ENCODE assay signal across 13 cellular contexts in the genomic region with DNA sequence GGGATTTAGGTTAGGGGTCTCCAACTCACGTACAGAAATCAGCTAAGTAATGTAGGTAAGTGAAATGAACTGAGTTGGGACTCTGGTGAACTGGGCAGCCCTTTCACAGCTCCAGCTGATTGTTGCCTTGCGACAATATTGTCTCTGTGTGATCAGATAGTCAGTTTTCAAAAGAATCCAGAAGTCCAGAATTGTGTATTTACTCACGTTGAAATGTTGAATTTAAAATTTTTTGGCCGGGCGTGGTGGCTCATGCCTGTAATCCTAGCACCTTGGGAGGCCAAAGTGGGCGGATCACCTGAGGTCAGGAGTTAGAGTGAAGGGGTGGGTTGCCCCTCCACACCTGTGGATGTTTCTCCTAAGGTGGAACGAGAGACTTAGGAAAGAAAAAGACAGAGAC. TPM values are rescaled to one million over a fixed set of nuclear protein-coding genes. Genes with fewer than 3 reads are reported as not detected.
DNase-seq lines count a peak whose midpoint lies in the region; ATAC-seq, FAIRE-seq and TF ChIP-seq lines count a peak whose summit lies in the region.
"Had no signal": no experiment of that assay in that cellular context is flagged by ENCODE, and none has a peak within 500 bp of the region (broad histone marks: within the 10 kb centered on the region; RNA-seq: fewer than 3 reads in every experiment).

No MANE protein-coding gene starts in this region.

- dilution Hi-C loops in endothelial cell of umbilical vein (cut with MboI; ENCODE audit: extremely low pct_ligation_motif_present, low sequenced_read_pairs), result no loop called here

- BruUV-seq in OCI-LY7 (replicated peaks; lab: Mats Ljungman, UMichigan), result no TSS peak
- no TSS peak for BruUV-seq in endothelial cell of umbilical vein (replicated peaks; lab: Mats Ljungman, UMichigan)

- H3K9me3 Mint-ChIP-seq in activated T-cell treated with anti-CD3 and anti-CD28 coated beads, Interleukin-2, amount 50 U/mL, for 24 hours, result no peaks in the 10 kb centered on the region
- H3K9me3 Mint-ChIP-seq: central memory CD8-positive, alpha-beta T cell had no signal

- H3K4me1 ChIP-seq in OCI-LY7 (ENCODE audit: insufficient read depth, low read length, poor library complexity, severe bottlenecking) (peaks cover 49% of the 10 kb centered on the region), endothelial cell of umbilical vein (ENCODE audit: control insufficient read depth, extremely low read depth, insufficient read depth, low read length) (peaks cover 19% of the 10 kb centered on the region), spleen (peaks cover 23 to 61% (median 41%) of the 10 kb centered on the region in 6 donors), left ventricle myocardium inferior (peaks cover 32% of the 10 kb centered on the region)

- H4K20me1 ChIP-seq in OCI-LY7 (ENCODE audit: insufficient read depth, low read length), result peaks cover 44% of the 10 kb centered on the region
- peaks cover 10% of the 10 kb centered on the region for H4K20me1 ChIP-seq in endothelial cell of umbilical vein (replicated peaks; ENCODE audit: control insufficient read depth, extremely low read depth, insufficient read depth, low read length)

- H3K9ac ChIP-seq in endothelial cell of umbilical vein (replicated peaks; ENCODE audit: extremely low read depth, insufficient read depth, low read length), result no peak overlapping the region

- FAIRE-seq in endothelial cell of umbilical vein (lab: Jason Lieb, UNC), result no peak

- intact Hi-C loops in OCI-LY7 (cut with micrococcal nuclease; ENCODE audit: unreplicated experiment) (no loop called here), endothelial cell of umbilical vein (cut with micrococcal nuclease) (no loop called here), spleen (cut with DNase I; ENCODE audit: low total_unique reads) (loop anchor here (5.0 kb wide), 1 partner anchor 71 kb away; a partner anchor contains a TSS), left ventricle myocardium inferior (cut with micrococcal nuclease) (no loop called here)

- peak overlapping the region; percentile 99 for H3K4me2 ChIP-seq in OCI-LY7 (ENCODE audit: low read length)
- peak overlapping the region; percentile 71 for H3K4me2 ChIP-seq in endothelial cell of umbilical vein (ENCODE audit: insufficient read depth, low read length)

- H3K9me3 ChIP-seq in OCI-LY7 (ENCODE audit: low read length) (no peaks in the 10 kb centered on the region), endothelial cell of umbilical vein (replicated peaks; ENCODE audit: control insufficient read depth, insufficient read depth, low read length) (no peaks in the 10 kb centered on the region), spleen (no peaks in the 10 kb centered on the region), left ventricle myocardium inferior (replicated peaks) (no peaks in the 10 kb centered on the region)
- H3K9me3 ChIP-seq: gastroesophageal sphincter, transverse colon had no signal

- H3K79me2 ChIP-seq in OCI-LY7 (ENCODE audit: insufficient read depth, low read depth, low read length), result peaks cover 99% of the 10 kb centered on the region
- peaks cover 55% of the 10 kb centered on the region for H3K79me2 ChIP-seq in endothelial cell of umbilical vein (ENCODE audit: control insufficient read depth, insufficient read depth, low read length)

- peaks cover 57% of the 10 kb centered on the region for H3K4me1 Mint-ChIP-seq in activated T-cell treated with anti-CD3 and anti-CD28 coated beads, Interleukin-2, amount 50 U/mL, for 24 hours (ENCODE audit: low read depth)

- H3K36me3 ChIP-seq in OCI-LY7 (ENCODE audit: insufficient read depth, low read length) (peaks cover 76% of the 10 kb centered on the region), endothelial cell of umbilical vein (ENCODE audit: control insufficient read depth in 2 of 2, extremely low read depth in 1 of 2, insufficient read depth in 2 of 2, low read length in 2 of 2) (peaks cover 6 to 16% of the 10 kb centered on the region in 2 experiments), spleen (peaks cover 0 to 17% (median 13%) of the 10 kb centered on the region in 6 donors), left ventricle myocardium inferior (peaks cover 13% of the 10 kb centered on the region)

- no peaks in the 10 kb centered on the region for H3K9me2 ChIP-seq in OCI-LY7 (ENCODE audit: insufficient read depth, low read length)

- 77 to 86% (median 86%) methylated on average over 7 of the region's 7 CpGs for WGBS in spleen, 5 donors

- no peaks in the 10 kb centered on the region for H3K27me3 ChIP-seq in endothelial cell of umbilical vein (ENCODE audit: control insufficient read depth in 2 of 2, insufficient read depth in 2 of 2, low read length in 2 of 2)
- no peaks in the 10 kb centered on the region for H3K27me3 ChIP-seq in spleen (replicated peaks in 1 of 7)
- H3K27me3 ChIP-seq in left ventricle myocardium inferior (ENCODE audit: low read depth), result no peaks in the 10 kb centered on the region
- H3K27me3 ChIP-seq: gastroesophageal sphincter, transverse colon had no signal

- peak overlapping the region; percentile 99 for H3K4me3 Mint-ChIP-seq in activated T-cell treated with anti-CD3 and anti-CD28 coated beads, Interleukin-2, amount 50 U/mL, for 24 hours
- H3K4me3 Mint-ChIP-seq: central memory CD8-positive, alpha-beta T cell had no signal

- peak overlapping the region; percentile 92 for H3K27ac ChIP-seq in OCI-LY7 (ENCODE audit: low read depth, low read length, poor library complexity, severe bottlenecking)
- H3K27ac ChIP-seq in endothelial cell of umbilical vein (ENCODE audit: insufficient read depth, low read depth, low read length), result no peak overlapping the region
- H3K27ac ChIP-seq in spleen, result peak overlapping the region in 1 of 8 donors; percentile 18
- no peak overlapping the region for H3K27ac ChIP-seq in left ventricle myocardium inferior (replicated peaks)
- H3K27ac ChIP-seq: gastroesophageal sphincter had no signal

- no peak for ATAC-seq in GM21367 (IDR thresholded peaks at IDR 0.05; ENCODE audit: unreplicated experiment)
- ATAC-seq: gastroesophageal sphincter had no signal

- TF ChIP-seq CTCF in OCI-LY7 (conservative IDR thresholded peaks at IDR 0.05; ENCODE audit: low read length) (no peak), endothelial cell of umbilical vein (IDR thresholded peaks at IDR 0.05; ENCODE audit: extremely low read depth in 1 of 2, insufficient read depth in 1 of 2, low read depth in 1 of 2, low read length in 2 of 2) (no peak), spleen (IDR thresholded peaks at IDR 0.05 in 8 of 11, conservative IDR thresholded peaks at IDR 0.05 in 3 of 11) (no peak), left ventricle myocardium inferior (IDR thresholded peaks at IDR 0.05; ENCODE audit: borderline replicate concordance) (no peak)

- CTCF ChIA-PET in OCI-LY7 (lab: Charles Lee; ENCODE audit: unreplicated experiment), result interaction anchor here (0.6 kb wide), 1 partner anchor 129 kb away, joined by 3 read pairs; no protein-coding TSS in a partner anchor
- CTCF ChIA-PET in endothelial cell of umbilical vein (lab: Charles Lee), result interaction anchor here (1.3 to 3.3 kb wide), 2 partner anchors 23 to 72 kb away, joined by 12 to 20 read pairs; a partner anchor contains a TSS

- peak overlapping the region; percentile 94 for H3K4me3 ChIP-seq in OCI-LY7 (ENCODE audit: low read depth, low read length, poor library complexity, severe bottlenecking)
- peak overlapping the region in 1 of 3 experiments; percentile 6 for H3K4me3 ChIP-seq in endothelial cell of umbilical vein (replicated peaks in 1 of 3; ENCODE audit: insufficient read depth in 1 of 3, low read depth in 1 of 3, low read length in 3 of 3)
- peak overlapping the region in 1 of 8 donors; percentile 87 for H3K4me3 ChIP-seq in spleen
- no peak overlapping the region for H3K4me3 ChIP-seq in left ventricle myocardium inferior
- H3K4me3 ChIP-seq: gastroesophageal sphincter, transverse colon had no signal

- no peaks in the 10 kb centered on the region for H3K9me1 ChIP-seq in endothelial cell of umbilical vein (replicated peaks; ENCODE audit: control insufficient read depth, extremely low read depth, insufficient read depth, low read length)

- no peak for TF ChIP-seq POLR2A in endothelial cell of umbilical vein (IDR thresholded peaks at IDR 0.05; ENCODE audit: low read depth, low read length)
- TF ChIP-seq POLR2A in spleen (IDR thresholded peaks at IDR 0.05), result no peak

- no peak for DNase-seq in activated T-cell treated with anti-CD3 and anti-CD28 coated beads, Interleukin-2, amount 50 U/mL, for 24 hours
- no peak for DNase-seq in activated T-cell treated with anti-CD3 and anti-CD28 coated beads, Interleukin-2, amount 50 U/mL, for 1 hour
- DNase-seq in OCI-LY7 (ENCODE audit: low spot score), result no peak
- no peak for DNase-seq in endothelial cell of umbilical vein (ENCODE audit: low read depth, low spot score)
- peak; percentile 56 for DNase-seq in spleen
- DNase-seq in kidney tubule cell (ENCODE audit: low spot score), result no peak
- DNase-seq in left ventricle myocardium inferior, result no peak
- DNase-seq: activated CD4-positive, alpha-beta T cell treated with anti-CD3 and anti-CD28 coated beads, Interleukin-2, amount 50 U/mL, for 4 hours; NCI-H1436 treated with DMSO at 0.1 percent for 48 hours; transverse colon had no signal

- H3K36me3 Mint-ChIP-seq in activated T-cell treated with anti-CD3 and anti-CD28 coated beads, Interleukin-2, amount 50 U/mL, for 24 hours (ENCODE audit: low read depth), result peaks cover 74% of the 10 kb centered on the region

- H3K27me3 Mint-ChIP-seq in activated T-cell treated with anti-CD3 and anti-CD28 coated beads, Interleukin-2, amount 50 U/mL, for 24 hours, result peaks cover 4% of the 10 kb centered on the region
- H3K27me3 Mint-ChIP-seq: central memory CD8-positive, alpha-beta T cell had no signal

- H3K27ac Mint-ChIP-seq in activated T-cell treated with anti-CD3 and anti-CD28 coated beads, Interleukin-2, amount 50 U/mL, for 24 hours, result peak overlapping the region; percentile 85

- no peak overlapping the region for H2AFZ ChIP-seq in OCI-LY7 (ENCODE audit: low read length)
- no peak overlapping the region for H2AFZ ChIP-seq in endothelial cell of umbilical vein (ENCODE audit: low read depth, low read length)

- POLR2A ChIA-PET in OCI-LY7 (lab: Charles Lee) (interaction anchor here (0.7 to 5.1 kb wide), 5 partner anchors 18 to 1099 kb away, joined by 3 to 70 read pairs (median 19); a partner anchor contains a TSS), endothelial cell of umbilical vein (lab: Charles Lee) (interaction anchor here (0.5 to 9.3 kb wide), 4 partner anchors 18 to 164 kb away, joined by 3 to 186 read pairs (median 8); a partner anchor contains a TSS)

RNA-seq across cellular contexts. Expression of a gene that starts 18.8 kb away (rescaled TPM):
- 139 and 169 TPM in 2 replicates for total RNA-seq in OCI-LY7 (2014; rRNA removed; shearing (Covaris generic))
- 85.0 and 98.4 TPM in 2 replicates for total RNA-seq in OCI-LY7 (2022)
- 51.7 and 51.8 TPM in 2 replicates for total RNA-seq in endothelial cell of umbilical vein
- polyA plus RNA-seq in endothelial cell of umbilical vein, result 44.7 and 44.8 TPM in 2 replicates
- 42.0 and 42.4 TPM in 2 replicates for polyA plus RNA-seq in endothelial cell of umbilical vein (2011; cell fraction: cytosol; rRNA removed)
- 86.8 and 87.9 TPM in 2 replicates for polyA plus RNA-seq in endothelial cell of umbilical vein (2011; cell fraction: nucleus; rRNA removed)
- polyA plus RNA-seq in endothelial cell of umbilical vein (2012), result 41.8 and 42.0 TPM in 2 replicates
- 72.7 and 87.6 TPM in 2 replicates for polyA minus RNA-seq in endothelial cell of umbilical vein
- polyA minus RNA-seq in endothelial cell of umbilical vein (2011; cell fraction: cytosol; rRNA and poly(A)+ RNA removed), result 87.2 TPM
- 97.3 and 116 TPM in 2 replicates for polyA minus RNA-seq in endothelial cell of umbilical vein (2011; cell fraction: nucleus; rRNA and poly(A)+ RNA removed)
- total RNA-seq in spleen, result 10 to 100 TPM; 29.0 to 62.2 (median 46.4) TPM
- 10 to 100 TPM; 56.0 to 66.2 (median 60.1) TPM for polyA plus RNA-seq in spleen
- 24.3 TPM for total RNA-seq in left ventricle myocardium inferior

RNA-seq across cellular contexts. Expression of a gene that starts 22.5 kb away (rescaled TPM):
- 289 and 291 TPM in 2 replicates for total RNA-seq in OCI-LY7 (2014; rRNA removed; shearing (Covaris generic))
- 321 and 339 TPM in 2 replicates for total RNA-seq in OCI-LY7 (2022)
- 190 and 208 TPM in 2 replicates for total RNA-seq in endothelial cell of umbilical vein
- 337 and 344 TPM in 2 replicates for polyA plus RNA-seq in endothelial cell of umbilical vein
- 198 and 221 TPM in 2 replicates for polyA plus RNA-seq in endothelial cell of umbilical vein (2011; cell fraction: cytosol; rRNA removed)
- 576 and 592 TPM in 2 replicates for polyA plus RNA-seq in endothelial cell of umbilical vein (2011; cell fraction: nucleus; rRNA removed)
- 149 and 184 TPM in 2 replicates for polyA plus RNA-seq in endothelial cell of umbilical vein (2012)
- polyA minus RNA-seq in endothelial cell of umbilical vein, result 194 and 205 TPM in 2 replicates
- 579 TPM for polyA minus RNA-seq in endothelial cell of umbilical vein (2011; cell fraction: cytosol; rRNA and poly(A)+ RNA removed)
- 229 and 240 TPM in 2 replicates for polyA minus RNA-seq in endothelial cell of umbilical vein (2011; cell fraction: nucleus; rRNA and poly(A)+ RNA removed)
- 100 to 1,000 TPM; 102 to 138 (median 114) TPM for total RNA-seq in spleen
- polyA plus RNA-seq in spleen, result 10 to 100 TPM; 48.7 to 58.4 (median 52.8) TPM
- 35.0 TPM for total RNA-seq in left ventricle myocardium inferior

RNA-seq across cellular contexts. Expression of a gene that starts 25.6 kb away (rescaled TPM):
- total RNA-seq in OCI-LY7 (2014; rRNA removed; shearing (Covaris generic)), result 1.0 TPM in 1 of 2 replicates, not detected in the other
- total RNA-seq in OCI-LY7 (2022), result 0.89 TPM in 1 of 2 replicates, not detected in the other
- not detected in 2 replicates for total RNA-seq in endothelial cell of umbilical vein
- polyA plus RNA-seq in endothelial cell of umbilical vein, result not detected in 2 replicates
- polyA plus RNA-seq in endothelial cell of umbilical vein (2011; cell fraction: cytosol; rRNA removed), result not detected in 2 replicates
- polyA plus RNA-seq in endothelial cell of umbilical vein (2011; cell fraction: nucleus; rRNA removed), result not detected in 2 replicates
- polyA plus RNA-seq in endothelial cell of umbilical vein (2012), result not detected in 2 replicates
- polyA minus RNA-seq in endothelial cell of umbilical vein, result not detected in 2 replicates
- not detected for polyA minus RNA-seq in endothelial cell of umbilical vein (2011; cell fraction: cytosol; rRNA and poly(A)+ RNA removed)
- polyA minus RNA-seq in endothelial cell of umbilical vein (2011; cell fraction: nucleus; rRNA and poly(A)+ RNA removed), result not detected in 2 replicates
- total RNA-seq in spleen, result not detected
- not detected for polyA plus RNA-seq in spleen
- total RNA-seq in left ventricle myocardium inferior, result not detected
- total RNA-seq: gastroesophageal sphincter, transverse colon had no signal

RNA-seq across cellular contexts. Expression of a gene that starts 26.4 kb away (rescaled TPM):
- 21.7 and 30.6 TPM in 2 replicates for total RNA-seq in OCI-LY7 (2014; rRNA removed; shearing (Covaris generic))
- total RNA-seq in OCI-LY7 (2022), result 41.0 and 47.5 TPM in 2 replicates
- total RNA-seq in endothelial cell of umbilical vein, result 41.3 and 42.8 TPM in 2 replicates
- polyA plus RNA-seq in endothelial cell of umbilical vein, result 46.4 and 50.7 TPM in 2 replicates
- polyA plus RNA-seq in endothelial cell of umbilical vein (2011; cell fraction: cytosol; rRNA removed), result 42.9 and 45.1 TPM in 2 replicates
- polyA plus RNA-seq in endothelial cell of umbilical vein (2011; cell fraction: nucleus; rRNA removed), result 42.6 and 48.9 TPM in 2 replicates
- 36.1 and 49.4 TPM in 2 replicates for polyA plus RNA-seq in endothelial cell of umbilical vein (2012)
- polyA minus RNA-seq in endothelial cell of umbilical vein, result 59.2 and 65.6 TPM in 2 replicates
- 35.4 TPM for polyA minus RNA-seq in endothelial cell of umbilical vein (2011; cell fraction: cytosol; rRNA and poly(A)+ RNA removed)
- 26.8 and 30.0 TPM in 2 replicates for polyA minus RNA-seq in endothelial cell of umbilical vein (2011; cell fraction: nucleus; rRNA and poly(A)+ RNA removed)
- total RNA-seq in spleen, result 10 to 100 TPM; 40.5 to 50.7 (median 43.7) TPM
- 10 to 100 TPM; 20.9 to 27.0 (median 23.5) TPM for polyA plus RNA-seq in spleen
- total RNA-seq in left ventricle myocardium inferior, result 16.7 TPM

RNA-seq across cellular contexts. Expression of a gene that starts 53.0 kb away (rescaled TPM):
- 35.1 and 53.3 TPM in 2 replicates for total RNA-seq in OCI-LY7 (2014; rRNA removed; shearing (Covaris generic))
- total RNA-seq in OCI-LY7 (2022) (50.5 and 62.0 TPM in 2 replicates), endothelial cell of umbilical vein (71.4 and 74.4 TPM in 2 replicates), spleen (100 to 1,000 TPM in 4 of 7 donors, 10 to 100 TPM in 3; 87.7 to 125 (median 118) TPM), left ventricle myocardium inferior (43.2 TPM)
- polyA plus RNA-seq in endothelial cell of umbilical vein (99.8 and 101 TPM in 2 replicates), spleen (100 to 1,000 TPM in 2 of 3 donors, 10 to 100 TPM in 1; 83.1 to 271 (median 194) TPM)
- polyA plus RNA-seq in endothelial cell of umbilical vein (2011; cell fraction: cytosol; rRNA removed), result 75.1 and 78.1 TPM in 2 replicates
- polyA plus RNA-seq in endothelial cell of umbilical vein (2011; cell fraction: nucleus; rRNA removed), result 336 and 463 TPM in 2 replicates
- 61.2 and 75.7 TPM in 2 replicates for polyA plus RNA-seq in endothelial cell of umbilical vein (2012)
- 75.9 and 84.3 TPM in 2 replicates for polyA minus RNA-seq in endothelial cell of umbilical vein
- polyA minus RNA-seq in endothelial cell of umbilical vein (2011; cell fraction: cytosol; rRNA and poly(A)+ RNA removed), result 39.1 TPM
- 67.6 and 94.2 TPM in 2 replicates for polyA minus RNA-seq in endothelial cell of umbilical vein (2011; cell fraction: nucleus; rRNA and poly(A)+ RNA removed)
